In the genomic region with DNA sequence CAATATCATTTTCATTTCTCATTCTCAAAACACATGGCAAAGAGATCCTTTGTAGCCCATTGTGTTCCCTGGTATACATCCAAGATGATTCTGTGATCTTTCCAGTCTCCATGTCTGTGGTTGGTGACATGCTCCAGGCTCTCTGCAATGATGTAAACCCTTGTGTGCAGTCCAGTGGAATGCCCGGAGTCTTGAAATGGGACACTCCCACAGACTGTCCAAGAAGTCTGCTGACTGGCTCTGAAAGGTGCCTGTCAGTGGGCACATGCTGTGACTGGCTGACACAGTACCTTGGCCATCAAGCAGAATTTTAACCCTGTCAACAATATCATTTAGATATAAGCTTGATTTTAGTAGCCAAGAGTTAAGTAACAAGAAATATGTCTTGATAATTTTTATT, we compare ENCODE assay signal across 8 cellular contexts.
DNase-seq lines count a peak whose midpoint lies in the region; ATAC-seq and TF ChIP-seq lines count a peak whose summit lies in the region.

No MANE protein-coding gene starts in this region.

- in situ Hi-C loops in transverse colon (cut with MboI; ENCODE audit: low pct_ligation_motif_present in 1 of 4, low pct_unique_long_range_greater_than_20kb in 1 of 4, low sequenced_read_pairs in 3 of 4), result no loop called here

- intact Hi-C loops in transverse colon (cut with DNase I; ENCODE audit: low total_unique reads), result loop anchor here (1.0 kb wide), 1 partner anchor 11 kb away; no protein-coding TSS in a partner anchor

- no peaks in the 10 kb centered on the region for H3K79me2 ChIP-seq in smooth muscle cell (ENCODE audit: low read depth)

- TF ChIP-seq CTCF in transverse colon (IDR thresholded peaks at IDR 0.05) (no peak), smooth muscle cell (IDR thresholded peaks at IDR 0.05; ENCODE audit: borderline replicate concordance, insufficient read depth, poor library complexity, severe bottlenecking) (no peak)

- no peak overlapping the region for H3K4me2 ChIP-seq in smooth muscle cell

- no peak for TF ChIP-seq POLR2A in transverse colon (IDR thresholded peaks at IDR 0.05)

- no peaks in the 10 kb centered on the region for H3K36me3 ChIP-seq in transverse colon
- no peaks in the 10 kb centered on the region for H3K36me3 ChIP-seq in smooth muscle cell (ENCODE audit: low read depth)

- H2AFZ ChIP-seq in smooth muscle cell (ENCODE audit: low read depth), result no peak overlapping the region

- H3K4me1 ChIP-seq in transverse colon (peaks cover 0 to 20% (median 9%) of the 10 kb centered on the region in 4 donors), smooth muscle cell (ENCODE audit: low read depth) (no peaks in the 10 kb centered on the region)

- no peaks in the 10 kb centered on the region for H3K9me3 ChIP-seq in transverse colon
- no peaks in the 10 kb centered on the region for H3K9me3 ChIP-seq in smooth muscle cell (replicated peaks; ENCODE audit: low read depth)

- H3K9ac ChIP-seq in smooth muscle cell (ENCODE audit: low read depth), result no peak overlapping the region

- peak; percentile 85 for DNase-seq in LHCN-M2 (ENCODE audit: low read depth)
- DNase-seq in transverse colon, result peak; percentile 27
- no peak for DNase-seq in DMS153 (lab: John Stamatoyannopoulos, UW)
- DNase-seq in smooth muscle cell (lab: John Stamatoyannopoulos, UW; ENCODE audit: unreplicated experiment), result no peak

- H4K20me1 ChIP-seq in smooth muscle cell (ENCODE audit: low read depth), result no peaks in the 10 kb centered on the region

- H3K4me3 ChIP-seq in transverse colon (no peak overlapping the region), smooth muscle cell (no peak overlapping the region)

- WGBS in transverse colon (ENCODE audit: low coverage in 1 of 2), 2 donors, result 57% methylated on average over 1 of the region's 1 CpG; no CpG with 5 or more reads in 1 of the 2 donors
- 5% methylated on average over 1 of the region's 1 CpG for WGBS in smooth muscle cell (ENCODE audit: low lambda C conversion rate)

- no peaks in the 10 kb centered on the region for H3F3A ChIP-seq in smooth muscle cell (ENCODE audit: low read depth)

- H3K27me3 ChIP-seq in layer of hippocampus (ENCODE audit: control insufficient read depth, insufficient read depth, low read length) (no peaks in the 10 kb centered on the region), transverse colon (no peaks in the 10 kb centered on the region), smooth muscle cell (ENCODE audit: low read depth) (no peaks in the 10 kb centered on the region)

- TF ChIP-seq EP300 in transverse colon (IDR thresholded peaks at IDR 0.05; ENCODE audit: low read depth), result no peak

- ATAC-seq in HG02870 (IDR thresholded peaks at IDR 0.05; ENCODE audit: unreplicated experiment) (no peak), HG03175 (IDR thresholded peaks at IDR 0.05; ENCODE audit: unreplicated experiment) (no peak)

- H3K27ac ChIP-seq in cingulate gyrus (ENCODE audit: low read depth, low read length) (peak overlapping the region; percentile 52), layer of hippocampus (ENCODE audit: low read depth, low read length) (peak overlapping the region; percentile 67), transverse colon (peak overlapping the region in 1 of 4 donors; percentile 42), smooth muscle cell (ENCODE audit: low read depth) (no peak overlapping the region)

Comparison
In these comparisons a context has a peak if more than half of its experiments do, and no peak if none do; other contexts are left out.
1. DNase-seq: peak in LHCN-M2 (single experiment) and transverse colon (single experiment); none in DMS153 (single experiment) and smooth muscle cell (single experiment).